ENCODE assay signal across 31 cellular contexts in genomic region chr1:244917271-244917670, GRCh38. TPM values are rescaled to one million over a fixed set of nuclear protein-coding genes. Genes with fewer than 3 reads are reported as not detected.
A peak's percentile ranks its signal among the peaks of the same experiment; 100 is the strongest.
DNase-seq lines count a peak whose midpoint lies in the region; ATAC-seq, FAIRE-seq and TF ChIP-seq lines count a peak whose summit lies in the region.
"Had no signal": no experiment of that assay in that cellular context is flagged by ENCODE, and none has a peak within 500 bp of the region (broad histone marks: within the 10 kb centered on the region; RNA-seq: fewer than 3 reads in every experiment).

No MANE protein-coding gene starts in this region.

- no peak overlapping the region for H3K9ac ChIP-seq in K562 (ENCODE audit: insufficient read depth in 1 of 2, low read depth in 2 of 2, low read length in 2 of 2)

- CTCF ChIA-PET in K562 (lab: Yijun Ruan, JAX; ENCODE audit: low intra/inter-chr PET ratio) = no interaction called here

- peak overlapping the region; percentile 24 for H3K4me3 Mint-ChIP-seq in activated T-cell treated with anti-CD3 and anti-CD28 coated beads, Interleukin-2, amount 50 U/mL, for 4 hours
- peak overlapping the region in 5 of 8 donors; percentile 33 to 92 (median 51) for H3K4me3 Mint-ChIP-seq in naive B cell
- H3K4me3 Mint-ChIP-seq: activated naive CD8-positive, alpha-beta T cell treated with anti-CD3 and anti-CD28 coated beads, Interleukin-2, amount 10 ng/mL, durations not matched to agents 7 days and 5 days; mesothelial cell of epicardium; stimulated activated naive CD8-positive, alpha-beta T cell treated with anti-CD3 and anti-CD28 coated beads, Interleukin-15, Interleukin-2, amounts not matched to agents 100 ng/mL and 50 ng/mL, for 24 hours had no signal

- H3K4me2 ChIP-seq in K562 (ENCODE audit: insufficient read depth, low read length) = no peak overlapping the region

- no peak for TF ChIP-seq EP300 in K562 (IDR thresholded peaks at IDR 0.05; ENCODE audit: low read length)

- peaks cover 4% of the 10 kb centered on the region for H3K27me3 Mint-ChIP-seq in activated T-cell treated with anti-CD3 and anti-CD28 coated beads, Interleukin-2, amount 50 U/mL, for 4 hours (ENCODE audit: low read depth)
- H3K27me3 Mint-ChIP-seq in naive B cell = no peaks in the 10 kb centered on the region

- no peak for TF ChIP-seq CTCF in K562 (IDR thresholded peaks at IDR 0.05 in 2 of 3, conservative IDR thresholded peaks at IDR 0.05 in 1 of 3; ENCODE audit: insufficient read depth in 2 of 3, low read depth in 1 of 3, low read length in 3 of 3)

- TF ChIP-seq POLR2A in K562 (conservative IDR thresholded peaks at IDR 0.05) = no peak

- no TSS peak for BruUV-seq in K562 (replicated peaks; lab: Mats Ljungman, UMichigan)

- H3K9me1 ChIP-seq in K562 (ENCODE audit: control insufficient read depth, insufficient read depth, low read length) = no peaks in the 10 kb centered on the region

- FAIRE-seq in K562 (lab: Jason Lieb, UNC) = peak; percentile 42
- FAIRE-seq: A204.1, astrocyte, HepG2, small intestine had no signal

- no peaks in the 10 kb centered on the region for H3K36me3 Mint-ChIP-seq in activated T-cell treated with anti-CD3 and anti-CD28 coated beads, Interleukin-2, amount 50 U/mL, for 4 hours (ENCODE audit: insufficient read depth)
- H3K36me3 Mint-ChIP-seq in naive B cell = no peaks in the 10 kb centered on the region
- H3K36me3 Mint-ChIP-seq: activated naive CD8-positive, alpha-beta T cell treated with anti-CD3 and anti-CD28 coated beads, Interleukin-2, amount 10 ng/mL, durations not matched to agents 7 days and 5 days; mesothelial cell of epicardium had no signal

- H3K27me3 ChIP-seq in K562 (ENCODE audit: control insufficient read depth in 2 of 2, insufficient read depth in 2 of 2, low read length in 2 of 2) = no peaks in the 10 kb centered on the region
- H3K27me3 ChIP-seq in aorta (ENCODE audit: control insufficient read depth in 1 of 2, insufficient read depth in 2 of 2, low read length in 1 of 2) = no peaks in the 10 kb centered on the region
- H3K27me3 ChIP-seq: esophagus squamous epithelium, tibial artery had no signal

- no peak for TF ChIP-seq RAD21 in K562 (CRISPR knock-in tag; conservative IDR thresholded peaks at IDR 0.05 in 1 of 2, IDR thresholded peaks at IDR 0.05 in 1 of 2)

- H4K20me1 ChIP-seq in K562 (replicated peaks; ENCODE audit: control insufficient read depth, insufficient read depth, low read length) = no peaks in the 10 kb centered on the region

- POLR2A ChIA-PET in K562 (lab: Yijun Ruan, JAX) = interaction anchor here (0.6 to 1.5 kb wide), 5 partner anchors 9 to 273 kb away, joined by 3 to 8 read pairs (median 3); no protein-coding TSS in a partner anchor

- H3K27ac Mint-ChIP-seq in naive B cell = peak overlapping the region in 2 of 6 donors; percentile 34 to 44
- H3K27ac Mint-ChIP-seq: activated naive CD8-positive, alpha-beta T cell treated with anti-CD3 and anti-CD28 coated beads, Interleukin-2, amount 10 ng/mL, durations not matched to agents 7 days and 5 days; mesothelial cell of epicardium; stimulated activated naive CD8-positive, alpha-beta T cell treated with anti-CD3 and anti-CD28 coated beads, Interleukin-15, Interleukin-2, amounts not matched to agents 100 ng/mL and 50 ng/mL, for 24 hours had no signal

- H3K9me3 Mint-ChIP-seq in activated T-cell treated with anti-CD3 and anti-CD28 coated beads, Interleukin-2, amount 50 U/mL, for 4 hours = no peaks in the 10 kb centered on the region
- H3K9me3 Mint-ChIP-seq in naive B cell = no peaks in the 10 kb centered on the region
- H3K9me3 Mint-ChIP-seq: activated naive CD8-positive, alpha-beta T cell treated with anti-CD3 and anti-CD28 coated beads, Interleukin-2, amount 10 ng/mL, durations not matched to agents 7 days and 5 days; mesothelial cell of epicardium; stimulated activated naive CD8-positive, alpha-beta T cell treated with anti-CD3 and anti-CD28 coated beads, Interleukin-15, Interleukin-2, amounts not matched to agents 100 ng/mL and 50 ng/mL, for 24 hours had no signal

- no peak overlapping the region for H3K4me3 ChIP-seq in K562
- H3K4me3 ChIP-seq in aorta (ENCODE audit: low read length in 2 of 2) = no peak overlapping the region
- H3K4me3 ChIP-seq: esophagus squamous epithelium, tibial artery had no signal

- intact Hi-C loops in K562 (cut with micrococcal nuclease) = loop anchor here (5.0 kb wide), 1 partner anchor 125 kb away; no protein-coding TSS in a partner anchor
- intact Hi-C loops in aorta (cut with DNase I) = no loop called here

- ATAC-seq in activated T-cell treated with anti-CD3 and anti-CD28 coated beads, Interleukin-2, amount 50 U/mL, for 4 hours = no peak
- ATAC-seq in K562 = no peak
- no peak for ATAC-seq in naive B cell (ENCODE audit: low read depth in 2 of 2)
- ATAC-seq in HG03095 (IDR thresholded peaks at IDR 0.05; ENCODE audit: unreplicated experiment) = no peak
- ATAC-seq in aorta (ENCODE audit: low FRiP score) = no peak
- ATAC-seq in HG03520 (IDR thresholded peaks at IDR 0.05; ENCODE audit: unreplicated experiment) = no peak
- ATAC-seq: foreskin keratinocyte, HepG2 had no signal

- no peak overlapping the region for H3K27ac ChIP-seq in K562 (ENCODE audit: extremely low read depth, low read depth, low read length)
- H3K27ac ChIP-seq in substantia nigra (ENCODE audit: low read depth, low read length, poor library complexity, severe bottlenecking) = peak overlapping the region; percentile 68
- no peak overlapping the region for H3K27ac ChIP-seq in aorta (ENCODE audit: low read depth in 1 of 2, low read length in 2 of 2)
- H3K27ac ChIP-seq: esophagus squamous epithelium, foreskin keratinocyte, tibial artery, WERI-Rb-1 had no signal

- no peaks in the 10 kb centered on the region for H3K36me3 ChIP-seq in K562 (ENCODE audit: control insufficient read depth, insufficient read depth, low read length)
- no peaks in the 10 kb centered on the region for H3K36me3 ChIP-seq in aorta (ENCODE audit: control insufficient read depth in 1 of 2, insufficient read depth in 2 of 2, low read length in 1 of 2)
- H3K36me3 ChIP-seq: esophagus squamous epithelium, tibial artery, WERI-Rb-1 had no signal

- H3K9me3 ChIP-seq in K562 (replicated peaks; ENCODE audit: control insufficient read depth, insufficient read depth, low read depth, low read length) = no peaks in the 10 kb centered on the region
- H3K9me3 ChIP-seq in aorta (ENCODE audit: control insufficient read depth, low read length) = no peaks in the 10 kb centered on the region
- H3K9me3 ChIP-seq: esophagus squamous epithelium, tibial artery had no signal

- H3K4me1 ChIP-seq in K562 (replicated peaks in 1 of 2; ENCODE audit: control insufficient read depth in 2 of 2, insufficient read depth in 2 of 2, low read length in 2 of 2) = peaks cover 7 to 13% of the 10 kb centered on the region in 2 experiments; a peak in 3 of 5 replicates
- H3K4me1 ChIP-seq in aorta (ENCODE audit: control insufficient read depth in 1 of 2, insufficient read depth in 2 of 2, low read length in 2 of 2) = no peaks in the 10 kb centered on the region
- H3K4me1 ChIP-seq: foreskin keratinocyte had no signal

- no peak for DNase-seq in activated T-cell treated with anti-CD3 and anti-CD28 coated beads, Interleukin-2, amount 50 U/mL, for 4 hours
- DNase-seq in activated T-cell treated with anti-CD3 and anti-CD28 coated beads for 4 hours = no peak
- no peak for DNase-seq in K562 (ENCODE audit: extremely low read depth in 1 of 4, low spot score in 3 of 4)
- no peak for DNase-seq in naive B cell
- DNase-seq in substantia nigra (lab: John Stamatoyannopoulos, UW) = peak in 2 of 49 donors; percentile 5 to 14
- no peak for DNase-seq in aorta
- DNase-seq: activated CD4-positive, alpha-beta T cell treated with anti-CD3 and anti-CD28 coated beads for 4 hours; activated effector memory CD4-positive, alpha-beta T cell treated with anti-CD3 and anti-CD28 coated beads, Interleukin-2, amount 50 U/mL, for 16 hours; activated naive CD8-positive, alpha-beta T cell treated with anti-CD3 and anti-CD28 coated beads, Interleukin-2, amount 10 ng/mL, durations not matched to agents 7 days and 5 days; activated T-cell treated with anti-CD3 and anti-CD28 coated beads, Interleukin-2, amount 50 U/mL, for 1 hour; dermis blood vessel endothelial cell; esophagus squamous epithelium; foreskin keratinocyte; H7; Karpas-422; NCI-H1436 treated with DMSO at 0.1 percent for 48 hours; NCI-H774; SIG-M5; small intestine; stimulated activated CD4-positive, alpha-beta T cell treated with anti-CD3 and anti-CD28 coated beads, Interleukin-1b, Interleukin-23, amount 100 ng/mL, for 48 hours; SW 1271; T-helper 9 cell; tibial artery; WERI-Rb-1 had no signal

- peaks cover 12% of the 10 kb centered on the region for H3K4me1 Mint-ChIP-seq in activated T-cell treated with anti-CD3 and anti-CD28 coated beads, Interleukin-2, amount 50 U/mL, for 4 hours (ENCODE audit: low read depth)
- H3K4me1 Mint-ChIP-seq in naive B cell = peaks cover 22 to 31% (median 23%) of the 10 kb centered on the region in 3 donors

- H3K79me2 ChIP-seq in K562 (ENCODE audit: control insufficient read depth, insufficient read depth, low read length) = no peaks in the 10 kb centered on the region

- 82% methylated on average over 12 of the region's 12 CpGs for WGBS in K562 (ENCODE audit: insufficient coverage, low coverage, missing lambda C conversion rate)
- 84 to 85% methylated on average over 12 of the region's 12 CpGs for WGBS in aorta, 2 donors

- peak overlapping the region; percentile 69 for H2AFZ ChIP-seq in K562 (ENCODE audit: low read depth, low read length)

- in situ Hi-C loops in K562 (cut with MboI) = no loop called here

RNA-seq across cellular contexts. Expression of gene HNRNPU, which starts 52.9 kb away (rescaled TPM):
- 100 to 1,000 TPM; 606 to 649 (median 640) TPM for total RNA-seq in activated T-cell treated with anti-CD3 and anti-CD28 coated beads, Interleukin-2, amount 50 U/mL, for 4 hours
- 223 and 1,039 TPM in 2 replicates for total RNA-seq in K562 (2011; cell fraction: chromatin; rRNA removed; ENCODE audit: low replicate concordance)
- 91.7 and 116 TPM in 2 replicates for total RNA-seq in K562 (2011; cell fraction: nucleolus; rRNA removed)
- 330 and 565 TPM in 2 replicates for total RNA-seq in K562 (2011; cell fraction: nucleoplasm; rRNA removed)
- total RNA-seq in K562 (2014; rRNA removed) (668 and 711 TPM in 2 replicates), K562 (2014; rRNA removed; fragmentation: Illumina TruSeq; extraction: Trizol) (445 and 505 TPM in 2 replicates), K562 (2015; rRNA removed; fragmentation: Illumina TruSeq; extraction: Trizol) (643 and 670 TPM in 2 replicates), K562 (2021) (482 and 577 TPM in 2 replicates), aorta (100 to 1,000 TPM; 258 to 286 TPM)
- polyA plus RNA-seq in K562 (2011; rRNA removed) (268 and 377 TPM in 2 replicates), K562 (2014; fragmentation: Illumina TruSeq; extraction: Trizol) (629 and 777 TPM in 2 replicates), K562 (2014; fragmentation: Nextera tagmentation; extraction: Ambion mirVana) (100 to 1,000 TPM; 159 to 174 TPM), K562 (2014; rRNA removed) (519 and 621 TPM in 2 replicates), naive B cell (ENCODE audit: low read depth in 6 of 6) (100 to 1,000 TPM; 131 to 412 (median 247) TPM), aorta (100 to 1,000 TPM in 1 of 2 donors, 10 to 100 TPM in 1; 83.6 to 140 TPM)
- 76.3 and 102 TPM in 2 replicates for polyA plus RNA-seq in K562 (2011; cell fraction: cytosol; rRNA removed)
- 225 and 265 TPM in 2 replicates for polyA plus RNA-seq in K562 (2011; cell fraction: nucleus; rRNA removed)
- 288 and 679 TPM in 2 replicates for polyA plus RNA-seq in K562 (2012)
- 545 and 750 TPM in 2 replicates for polyA minus RNA-seq in K562 (2011; rRNA and poly(A)+ RNA removed)
- 202 and 313 TPM in 2 replicates for polyA minus RNA-seq in K562 (2011; cell fraction: cytosol; rRNA and poly(A)+ RNA removed)
- 148 and 261 TPM in 2 replicates for polyA minus RNA-seq in K562 (2011; cell fraction: nucleus; rRNA and poly(A)+ RNA removed)
